In the genomic region with DNA sequence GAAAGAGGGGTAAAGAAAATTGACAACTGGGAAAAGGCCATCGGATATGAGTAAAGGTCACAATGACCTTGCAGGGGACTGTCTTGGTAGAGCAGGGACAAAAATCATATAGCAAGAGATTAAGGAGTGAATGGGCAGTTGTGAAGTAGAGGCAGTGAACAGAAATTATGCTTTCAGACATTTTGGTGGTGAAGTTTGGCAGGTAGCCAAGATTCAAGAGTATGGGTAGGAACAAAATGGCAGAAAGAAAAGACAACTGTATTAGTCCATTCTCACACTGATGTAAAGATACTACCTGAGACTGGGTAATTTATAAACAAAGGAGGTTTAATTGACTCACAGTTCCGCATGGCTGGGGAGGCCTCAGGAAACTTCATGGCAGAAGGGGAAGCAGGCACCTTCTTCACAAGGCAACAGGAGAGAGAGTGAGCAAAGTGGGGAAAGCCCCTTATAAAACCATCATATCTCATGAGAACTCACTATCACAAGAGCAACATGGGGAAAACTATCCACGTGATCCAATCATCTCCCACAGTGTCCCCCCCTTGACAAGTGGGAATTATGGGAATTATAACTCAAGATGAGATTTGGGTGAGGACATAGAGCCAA, we compare ENCODE assay signal across 11 cellular contexts.
"Had no signal": no experiment of that assay in that cellular context is flagged by ENCODE, and none has a peak within 500 bp of the region (broad histone marks: within the 10 kb centered on the region; RNA-seq: fewer than 3 reads in every experiment).

No MANE protein-coding gene starts in this region.

- FAIRE-seq: colon, pancreas had no signal

- H3K27ac ChIP-seq: foreskin keratinocyte, pancreas, tibial nerve had no signal

- DNase-seq: activated CD4-positive, alpha-beta T cell treated with anti-CD3 and anti-CD28 coated beads for 48 hours; activated naive CD4-positive, alpha-beta T cell treated with anti-CD3 and anti-CD28 coated beads, Interleukin-2, amount 10 ng/mL, durations not matched to agents 7 days and 5 days; foreskin keratinocyte; immature natural killer cell; left colon; midbrain; pancreas had no signal

- ATAC-seq: activated T-helper 17 cell treated with anti-CD3 and anti-CD28 coated beads, Interleukin-2, amount 50 U/mL, for 72 hours; foreskin keratinocyte; left colon; pancreas; WTC11 had no signal
